In genomic region chr14:76267322-76268012, GRCh38 we compare ENCODE assay signal across 8 cellular contexts.
A peak's percentile ranks its signal among the peaks of the same experiment; 100 is the strongest.
DNase-seq lines count a peak whose midpoint lies in the region; ATAC-seq, FAIRE-seq and TF ChIP-seq lines count a peak whose summit lies in the region.

No MANE protein-coding gene starts in this region.

- CTCF ChIA-PET in AG04449 (lab: Yijun Ruan, JAX) = interaction anchor here (0.8 to 1.1 kb wide), 2 partner anchors 10 to 19 kb away, joined by 3 read pairs; no protein-coding TSS in a partner anchor

- H3K4me3 ChIP-seq in AG04449 (ENCODE audit: low read depth, low read length) = peak overlapping the region; percentile 53

- DNase-seq in AG04449 (ENCODE audit: low read depth, low spot score) (no peak), GM19239 (ENCODE audit: insufficient read length, low spot score) (peak; percentile 15), amygdala (lab: John Stamatoyannopoulos, UW) (peak in 46 of 56 donors; percentile 2 to 70 (median 30)), hepatic stellate cell (ENCODE audit: low spot score) (peak; percentile 71), retina (peak; percentile 71), dedifferentiated amniotic fluid mesenchymal stem cell (ENCODE audit: extremely low spot score) (no peak), NCI-H446 treated with DMSO at 0.1 percent for 48 hours (lab: John Stamatoyannopoulos, UW) (no peak)

- no peak for ATAC-seq in GM21447 (IDR thresholded peaks at IDR 0.05; ENCODE audit: unreplicated experiment)

- no peak for TF ChIP-seq CTCF in AG04449 (IDR thresholded peaks at IDR 0.05; ENCODE audit: insufficient read depth, low read length, missing control alignments)

- FAIRE-seq in GM19239 (lab: Jason Lieb, UNC) = no peak

- POLR2A ChIA-PET in AG04449 (lab: Yijun Ruan, JAX) = no interaction called here

Comparison
In these comparisons a context has a peak if more than half of its experiments do, and no peak if none do; other contexts are left out.
1. DNase-seq: peak in GM19239 (single experiment), amygdala (46 of 56), hepatic stellate cell (single experiment) and retina (single experiment); none in AG04449 (single experiment), dedifferentiated amniotic fluid mesenchymal stem cell (single experiment) and NCI-H446 treated with DMSO at 0.1 percent for 48 hours (single experiment).